22 cellular contexts compared by ENCODE assay signal in the genomic region with DNA sequence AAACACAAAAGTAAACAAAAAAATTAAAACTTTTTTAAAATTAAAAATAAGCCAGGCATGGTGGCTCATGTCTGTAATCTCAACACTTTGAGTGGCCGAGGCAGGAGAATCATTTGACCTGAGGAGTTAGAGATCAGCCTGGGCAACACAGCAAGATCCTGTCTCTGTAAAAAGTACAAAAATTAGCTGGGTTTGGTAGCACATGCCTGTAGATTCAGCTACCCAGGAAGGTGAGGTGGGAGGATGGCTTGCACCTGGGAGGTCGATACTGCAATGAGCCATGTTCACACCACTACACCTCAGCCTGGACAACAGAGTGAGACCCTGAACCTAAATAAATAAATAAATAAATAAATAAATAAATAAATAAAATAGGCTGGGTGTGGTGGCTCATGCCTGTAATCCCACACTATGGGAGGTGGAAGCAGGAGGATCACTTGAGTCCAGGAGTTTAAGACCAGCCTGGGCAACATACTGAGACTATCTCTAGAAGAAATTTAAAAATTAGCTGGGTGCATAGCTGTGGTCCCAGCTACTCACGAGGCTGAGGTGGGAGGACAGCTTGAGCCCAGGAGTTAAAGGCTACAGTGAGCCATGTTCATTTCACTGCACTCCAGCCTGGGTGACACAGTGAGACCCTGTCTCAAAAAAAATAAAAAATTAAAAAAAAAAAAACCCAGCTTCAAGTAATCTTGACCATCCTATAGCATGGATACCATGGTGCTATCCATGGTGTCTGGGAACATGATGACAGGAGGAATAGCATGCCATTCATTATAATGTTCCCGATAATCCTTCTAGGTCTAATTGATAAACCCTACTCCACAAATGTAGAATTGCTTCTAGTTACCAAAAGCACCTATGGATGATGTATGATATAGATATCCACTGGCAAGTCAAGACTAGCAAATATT. TPM values are rescaled to one million over a fixed set of nuclear protein-coding genes. Genes with fewer than 3 reads are reported as not detected.
DNase-seq lines count a peak whose midpoint lies in the region; ATAC-seq, FAIRE-seq and TF ChIP-seq lines count a peak whose summit lies in the region.
"Had no signal": no experiment of that assay in that cellular context is flagged by ENCODE, and none has a peak within 500 bp of the region (broad histone marks: within the 10 kb centered on the region; RNA-seq: fewer than 3 reads in every experiment).

No MANE protein-coding gene starts in this region.

- no peak overlapping the region for H3K23ac ChIP-seq in mesenchymal stem cell (ENCODE audit: low read length in 2 of 2)

- H3K4me3 Mint-ChIP-seq in activated T-cell treated with anti-CD3 and anti-CD28 coated beads, Interleukin-2, amount 50 U/mL, for 24 hours: no peak overlapping the region
- no peak overlapping the region for H3K4me3 Mint-ChIP-seq in progenitor cell of endocrine pancreas (ENCODE audit: low read depth)
- H3K4me3 Mint-ChIP-seq: CD8-positive, alpha-beta T cell had no signal

- H2BK15ac ChIP-seq in mesenchymal stem cell (ENCODE audit: low read depth, poor library complexity, severe bottlenecking): no peak overlapping the region

- peaks cover 4% of the 10 kb centered on the region for H3K36me3 Mint-ChIP-seq in activated T-cell treated with anti-CD3 and anti-CD28 coated beads, Interleukin-2, amount 50 U/mL, for 24 hours (ENCODE audit: low read depth)
- H3K36me3 Mint-ChIP-seq in progenitor cell of endocrine pancreas (ENCODE audit: insufficient read depth): no peaks in the 10 kb centered on the region

- H3K27ac ChIP-seq in mesenchymal stem cell (ENCODE audit: low read length, poor library complexity, severe bottlenecking) (no peak overlapping the region), smooth muscle cell (ENCODE audit: low read depth) (peak overlapping the region; percentile 86), kidney (ENCODE audit: low read depth in 2 of 2, low read length in 2 of 2) (no peak overlapping the region)
- H3K27ac ChIP-seq: KMS-11 had no signal

- H3K27me3 Mint-ChIP-seq in activated T-cell treated with anti-CD3 and anti-CD28 coated beads, Interleukin-2, amount 50 U/mL, for 24 hours: no peaks in the 10 kb centered on the region
- H3K27me3 Mint-ChIP-seq in progenitor cell of endocrine pancreas: peaks cover 16% of the 10 kb centered on the region

- no peak overlapping the region for H3K4ac ChIP-seq in mesenchymal stem cell (ENCODE audit: low read depth in 1 of 2, low read length in 2 of 2)

- H3K4me1 ChIP-seq in mesenchymal stem cell (ENCODE audit: control insufficient read depth, insufficient read depth, low read depth, low read length): peaks cover 4% of the 10 kb centered on the region
- peaks cover 10% of the 10 kb centered on the region for H3K4me1 ChIP-seq in smooth muscle cell (ENCODE audit: low read depth)
- peaks cover 0 to 3% of the 10 kb centered on the region in 2 donors for H3K4me1 ChIP-seq in kidney (ENCODE audit: control insufficient read depth in 1 of 2, insufficient read depth in 1 of 2, low read depth in 1 of 2, low read length in 2 of 2)

- peak overlapping the region; percentile 60 for H3K27ac Mint-ChIP-seq in activated T-cell treated with anti-CD3 and anti-CD28 coated beads, Interleukin-2, amount 50 U/mL, for 24 hours
- no peak overlapping the region for H3K27ac Mint-ChIP-seq in progenitor cell of endocrine pancreas
- H3K27ac Mint-ChIP-seq: CD8-positive, alpha-beta T cell had no signal

- H4K8ac ChIP-seq in mesenchymal stem cell (ENCODE audit: low read length): no peak overlapping the region

- no peaks in the 10 kb centered on the region for H3K9me3 Mint-ChIP-seq in activated T-cell treated with anti-CD3 and anti-CD28 coated beads, Interleukin-2, amount 50 U/mL, for 24 hours
- no peaks in the 10 kb centered on the region for H3K9me3 Mint-ChIP-seq in progenitor cell of endocrine pancreas (ENCODE audit: low read depth)
- H3K9me3 Mint-ChIP-seq: CD8-positive, alpha-beta T cell had no signal

- no peak overlapping the region for H2BK12ac ChIP-seq in mesenchymal stem cell (ENCODE audit: low read length in 2 of 2)

- no peak overlapping the region for H3K18ac ChIP-seq in mesenchymal stem cell (ENCODE audit: low read depth in 1 of 2, low read length in 2 of 2)

- H2AK5ac ChIP-seq in mesenchymal stem cell (ENCODE audit: low read length, severe bottlenecking): no peak overlapping the region

- H4K91ac ChIP-seq in mesenchymal stem cell (ENCODE audit: low read length): no peak overlapping the region

- H2BK5ac ChIP-seq in mesenchymal stem cell (ENCODE audit: low read depth, low read length, poor library complexity, severe bottlenecking): no peak overlapping the region

- H3K4me3 ChIP-seq in mesenchymal stem cell (ENCODE audit: insufficient read depth in 1 of 2, low read depth in 1 of 2, low read length in 2 of 2) (no peak overlapping the region), smooth muscle cell (no peak overlapping the region), kidney (ENCODE audit: low read length in 2 of 2) (no peak overlapping the region)

- peaks cover 67% of the 10 kb centered on the region for H4K20me1 ChIP-seq in smooth muscle cell (ENCODE audit: low read depth)

- no peaks in the 10 kb centered on the region for H3K9me3 ChIP-seq in mesenchymal stem cell (ENCODE audit: control insufficient read depth, low read length)
- H3K9me3 ChIP-seq in smooth muscle cell (replicated peaks; ENCODE audit: low read depth): no peaks in the 10 kb centered on the region
- H3K9me3 ChIP-seq in kidney (ENCODE audit: control insufficient read depth in 1 of 2, low read length in 2 of 2): no peaks in the 10 kb centered on the region

- H3K27me3 ChIP-seq in mesenchymal stem cell (ENCODE audit: control insufficient read depth in 1 of 2, insufficient read depth in 1 of 2, low read length in 2 of 2) (no peaks in the 10 kb centered on the region), smooth muscle cell (ENCODE audit: low read depth) (no peaks in the 10 kb centered on the region)

- H3K79me2 ChIP-seq in smooth muscle cell (ENCODE audit: low read depth): peaks cover 80% of the 10 kb centered on the region

- H3K79me1 ChIP-seq in mesenchymal stem cell (replicated peaks; ENCODE audit: low read length, poor library complexity, severe bottlenecking): peaks cover 22% of the 10 kb centered on the region

- H3K14ac ChIP-seq in mesenchymal stem cell (ENCODE audit: low read length in 2 of 2): no peak overlapping the region

- DNase-seq in activated T-cell treated with anti-CD3 and anti-CD28 coated beads, Interleukin-2, amount 50 U/mL, for 24 hours: no peak
- no peak for DNase-seq in activated T-cell treated with anti-CD3 and anti-CD28 coated beads, Interleukin-2, amount 50 U/mL, for 1 hour
- peak; percentile 22 for DNase-seq in M059J (ENCODE audit: low read depth)
- DNase-seq in mesenchymal stem cell: no peak
- no peak for DNase-seq in smooth muscle cell (lab: John Stamatoyannopoulos, UW; ENCODE audit: unreplicated experiment)
- no peak for DNase-seq in progenitor cell of endocrine pancreas (ENCODE audit: low spot score, unreplicated experiment)
- DNase-seq in kidney: no peak
- DNase-seq: 8988T; AML-193; C1 segment of cervical spinal cord; CD8-positive, alpha-beta T cell; DND-41; GOT3; NCI-H1694; NCI-H2081; NCI-H2171; NCI-H524 treated with DMSO at 0.1 percent for 48 hours had no signal

- H3K36me3 ChIP-seq in mesenchymal stem cell (ENCODE audit: control insufficient read depth in 1 of 2, insufficient read depth in 2 of 2, low read depth in 1 of 2, low read length in 2 of 2): no peaks in the 10 kb centered on the region
- no peaks in the 10 kb centered on the region for H3K36me3 ChIP-seq in smooth muscle cell (ENCODE audit: low read depth)
- no peaks in the 10 kb centered on the region for H3K36me3 ChIP-seq in kidney (ENCODE audit: control insufficient read depth in 1 of 2, insufficient read depth in 2 of 2, low read length in 2 of 2)

- no peaks in the 10 kb centered on the region for H3F3A ChIP-seq in smooth muscle cell (ENCODE audit: low read depth)

- TF ChIP-seq CTCF in smooth muscle cell (IDR thresholded peaks at IDR 0.05; ENCODE audit: borderline replicate concordance, insufficient read depth, poor library complexity, severe bottlenecking) (no peak), progenitor cell of endocrine pancreas (IDR thresholded peaks at IDR 0.05; ENCODE audit: unreplicated experiment) (no peak), kidney (IDR thresholded peaks at IDR 0.05; ENCODE audit: borderline replicate concordance, extremely low read depth, insufficient read depth) (no peak)

- intact Hi-C loops in kidney (cut with DNase I): no loop called here

- WGBS in mesenchymal stem cell: 85% methylated on average over 2 of the region's 4 CpGs
- WGBS in smooth muscle cell (ENCODE audit: low lambda C conversion rate): 76% methylated on average over 4 of the region's 4 CpGs

- H3K4me2 ChIP-seq in mesenchymal stem cell (ENCODE audit: low read length, poor library complexity, severe bottlenecking) (no peak overlapping the region), smooth muscle cell (peak overlapping the region; percentile 42)
- H3K4me2 ChIP-seq: KMS-11 had no signal

- no peak for ATAC-seq in GM18511 (IDR thresholded peaks at IDR 0.05; ENCODE audit: unreplicated experiment)
- ATAC-seq: CD8-positive, alpha-beta T cell; HCT116; Right ventricle myocardium inferior had no signal

- FAIRE-seq in kidney (lab: Jason Lieb, UNC): no peak
- FAIRE-seq: GM12891 had no signal

- no peak overlapping the region for H2BK120ac ChIP-seq in mesenchymal stem cell (ENCODE audit: low read depth, low read length)

- H3K9ac ChIP-seq in mesenchymal stem cell (ENCODE audit: low read length): peak overlapping the region; percentile 86
- no peak overlapping the region for H3K9ac ChIP-seq in smooth muscle cell (ENCODE audit: low read depth)
- no peak overlapping the region for H3K9ac ChIP-seq in kidney (ENCODE audit: low read length in 2 of 2)
- H3K9ac ChIP-seq: KMS-11 had no signal

- H2AFZ ChIP-seq in mesenchymal stem cell (ENCODE audit: low read depth, low read length) (no peak overlapping the region), smooth muscle cell (ENCODE audit: low read depth) (no peak overlapping the region)

- H3K4me1 Mint-ChIP-seq in activated T-cell treated with anti-CD3 and anti-CD28 coated beads, Interleukin-2, amount 50 U/mL, for 24 hours (ENCODE audit: low read depth): peaks cover 42% of the 10 kb centered on the region
- peaks cover 6% of the 10 kb centered on the region for H3K4me1 Mint-ChIP-seq in progenitor cell of endocrine pancreas (ENCODE audit: low read depth)

RNA-seq across cellular contexts. Expression of a gene that starts 4.2 kb away (rescaled TPM):
- 14.7 and 23.6 TPM in 2 replicates for total RNA-seq in M059J (2014; rRNA removed; shearing (Covaris generic))
- polyA plus RNA-seq in mesenchymal stem cell (2013, experiment 1 of 2): 13.1 TPM
- 11.6 TPM for polyA plus RNA-seq in mesenchymal stem cell (2013, experiment 2 of 2)
- 68.8 and 72.1 TPM in 2 replicates for total RNA-seq in smooth muscle cell
- polyA plus RNA-seq in smooth muscle cell: 22.4 and 29.4 TPM in 2 replicates
- total RNA-seq in progenitor cell of endocrine pancreas: 24.9 and 31.0 TPM in 2 replicates
- 32.9 TPM for total RNA-seq in kidney
- 3.5 TPM for polyA plus RNA-seq in kidney (ENCODE audit: insufficient read depth, low read depth, low replicate concordance)

RNA-seq across cellular contexts. Expression of a gene that starts 44.4 kb away (rescaled TPM):
- total RNA-seq in M059J (2014; rRNA removed; shearing (Covaris generic)): 133 and 137 TPM in 2 replicates
- 59.1 TPM for polyA plus RNA-seq in mesenchymal stem cell (2013, experiment 1 of 2)
- polyA plus RNA-seq in mesenchymal stem cell (2013, experiment 2 of 2): 58.9 TPM
- 138 and 185 TPM in 2 replicates for total RNA-seq in smooth muscle cell
- 58.4 and 60.1 TPM in 2 replicates for polyA plus RNA-seq in smooth muscle cell
- total RNA-seq in progenitor cell of endocrine pancreas: 186 and 193 TPM in 2 replicates
- total RNA-seq in kidney: 160 TPM
- polyA plus RNA-seq in kidney (ENCODE audit: insufficient read depth, low read depth, low replicate concordance): 43.0 TPM
